Comparison of ENCODE assay signal across 20 cellular contexts in the genomic region with DNA sequence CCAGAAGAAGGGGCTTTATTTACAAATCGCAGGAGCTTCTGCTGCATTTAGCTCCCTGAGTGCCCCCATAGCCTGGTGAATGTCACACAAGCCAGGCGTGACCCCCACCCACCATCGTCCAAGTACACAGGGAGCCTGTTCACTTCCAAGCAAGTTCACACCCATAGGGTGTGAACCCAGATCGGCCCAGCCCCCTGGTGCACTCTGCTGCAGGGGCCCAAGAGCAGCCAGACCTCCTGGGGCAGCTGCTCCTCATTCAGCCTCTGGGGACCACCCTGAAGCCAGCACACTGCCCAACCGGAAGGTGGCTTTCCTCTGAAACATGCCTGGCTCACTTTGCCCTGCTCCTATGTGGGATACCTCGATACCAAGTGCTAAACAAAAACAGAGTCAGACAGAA.
A peak's percentile ranks its signal among the peaks of the same experiment; 100 is the strongest.
DNase-seq lines count a peak whose midpoint lies in the region; ATAC-seq and TF ChIP-seq lines count a peak whose summit lies in the region.
"Had no signal": no experiment of that assay in that cellular context is flagged by ENCODE, and none has a peak within 500 bp of the region (broad histone marks: within the 10 kb centered on the region; RNA-seq: fewer than 3 reads in every experiment).

No MANE protein-coding gene starts in this region.

- DNase-seq in H7 (peak; percentile 43), WTC11 (ENCODE audit: low spot score) (no peak), stomach (no peak), GF-D8 (lab: John Stamatoyannopoulos, UW) (no peak), MV-4-11 (lab: John Stamatoyannopoulos, UW) (no peak)
- DNase-seq: activated CD4-positive, alpha-beta T cell treated with anti-CD3 and anti-CD28 coated beads for 36 hours; activated naive CD4-positive, alpha-beta T cell treated with Interleukin-2 at 50 U/mL for 16 hours; activated T-cell treated with anti-CD3 and anti-CD28 coated beads, Interleukin-2, amount 50 U/mL, for 1 hour; lower lobe of right lung; NCI-H1436; NCI-H510A; stimulated activated CD8-positive, alpha-beta memory T cell treated with anti-CD3 and anti-CD28 coated beads, Interleukin-4, amount 100 ng/mL, for 48 hours had no signal

- H3K4me1 Mint-ChIP-seq in WTC11, result peaks cover 5% of the 10 kb centered on the region

- peak overlapping the region; percentile 50 for H3K9ac ChIP-seq in muscle layer of colon (ENCODE audit: low read length)

- H3K27ac ChIP-seq in muscle layer of colon (ENCODE audit: low read depth, low read length) (peak overlapping the region; percentile 97), stomach (peak overlapping the region in 3 of 5 donors; percentile 68 to 88 (median 70))
- H3K27ac ChIP-seq: HL-60, lower lobe of right lung, RWPE1, SK-N-MC had no signal

- peak overlapping the region; percentile 51; the same call in 1 of the 2 replicates for H3K27ac Mint-ChIP-seq in WTC11
- H3K27ac Mint-ChIP-seq: activated CD4-positive, alpha-beta T cell treated with anti-CD3 and anti-CD28 coated beads for 36 hours had no signal

- no peak overlapping the region for H3K4me3 Mint-ChIP-seq in WTC11
- H3K4me3 Mint-ChIP-seq: activated CD4-positive, alpha-beta T cell treated with anti-CD3 and anti-CD28 coated beads for 36 hours; CD14-positive monocyte had no signal

- H3K4me1 ChIP-seq in muscle layer of colon (ENCODE audit: insufficient read depth, low read length) (peaks cover 45% of the 10 kb centered on the region), stomach (peaks cover 0 to 37% (median 12%) of the 10 kb centered on the region in 4 donors)

- POLR2A ChIA-PET in WTC11 (lab: Charles Lee), result no interaction called here

- 62 to 74% (median 67%) methylated on average over 6 of the region's 6 CpGs for WGBS in stomach, 5 donors

- H3K9me3 Mint-ChIP-seq in WTC11, result no peaks in the 10 kb centered on the region

- H3K4me3 ChIP-seq in H7 (ENCODE audit: insufficient read depth, low read depth, low read length), result no peak overlapping the region
- no peak overlapping the region for H3K4me3 ChIP-seq in muscle layer of colon (ENCODE audit: low read depth in 1 of 2, low read length in 2 of 2)
- H3K4me3 ChIP-seq in stomach, result no peak overlapping the region
- H3K4me3 ChIP-seq: GM12878, lower lobe of right lung, SK-N-MC had no signal

- TF ChIP-seq POLR2A in stomach (IDR thresholded peaks at IDR 0.05), result no peak

- no peaks in the 10 kb centered on the region for H3K27me3 ChIP-seq in H7 (ENCODE audit: control insufficient read depth, insufficient read depth, low read length)
- no peaks in the 10 kb centered on the region for H3K27me3 ChIP-seq in muscle layer of colon (ENCODE audit: control insufficient read depth in 1 of 2, insufficient read depth in 2 of 2, low read length in 2 of 2)
- H3K27me3 ChIP-seq in stomach, result no peaks in the 10 kb centered on the region

- peaks cover 17% of the 10 kb centered on the region; the same call in 1 of the 2 replicates for H3K36me3 Mint-ChIP-seq in WTC11
- H3K36me3 Mint-ChIP-seq: CD14-positive monocyte had no signal

- no peaks in the 10 kb centered on the region for H3K9me3 ChIP-seq in muscle layer of colon (ENCODE audit: low read length)
- no peaks in the 10 kb centered on the region for H3K9me3 ChIP-seq in stomach
- H3K9me3 ChIP-seq: lower lobe of right lung had no signal

- no peaks in the 10 kb centered on the region; the same call in none of the 2 replicates for H3K36me3 ChIP-seq in H7 (replicated peaks; ENCODE audit: control insufficient read depth, insufficient read depth, low read length)
- H3K36me3 ChIP-seq in muscle layer of colon (ENCODE audit: insufficient read depth, low read length), result peaks cover 39% of the 10 kb centered on the region
- H3K36me3 ChIP-seq in stomach, result peaks cover 0 to 16% (median 0%) of the 10 kb centered on the region in 4 donors
- H3K36me3 ChIP-seq: lower lobe of right lung had no signal

- no peaks in the 10 kb centered on the region for H3K27me3 Mint-ChIP-seq in WTC11 (ENCODE audit: low read depth)
- H3K27me3 Mint-ChIP-seq: activated CD4-positive, alpha-beta T cell treated with anti-CD3 and anti-CD28 coated beads for 36 hours had no signal

- CTCF ChIA-PET in WTC11 (lab: Charles Lee), result interaction anchor here (1.5 kb wide), 1 partner anchor 156 kb away, joined by 3 read pairs; no protein-coding TSS in a partner anchor

- ATAC-seq in WTC11 (no peak), GM18873 (IDR thresholded peaks at IDR 0.05; ENCODE audit: low FRiP score, unreplicated experiment) (no peak), GM21526 (IDR thresholded peaks at IDR 0.05; ENCODE audit: low FRiP score, unreplicated experiment) (no peak)
- ATAC-seq: activated CD4-positive, alpha-beta T cell treated with anti-CD3 and anti-CD28 coated beads for 36 hours; GM12878; lower lobe of right lung had no signal

- intact Hi-C loops in stomach (cut with DNase I; ENCODE audit: low total_unique reads), result no loop called here

- no peak for TF ChIP-seq EP300 in stomach (IDR thresholded peaks at IDR 0.05)

- no peak for TF ChIP-seq CTCF in WTC11 (IDR thresholded peaks at IDR 0.05)
- no peak for TF ChIP-seq CTCF in stomach (IDR thresholded peaks at IDR 0.05)

TF ChIP-seq in WTC11, 78 proteins besides CTCF, POLR2A, EP300 and RAD21:
- TF ChIP-seq FOXK1 (CRISPR knock-in tag; IDR thresholded peaks at IDR 0.05), result no peak
